ENCODE assay signal across 8 cellular contexts in genomic region chr20:3768342-3769130, GRCh38. TPM values are rescaled to one million over a fixed set of nuclear protein-coding genes. Genes with fewer than 3 reads are reported as not detected.
DNase-seq lines count a peak whose midpoint lies in the region; ATAC-seq and TF ChIP-seq lines count a peak whose summit lies in the region.

No MANE protein-coding gene starts in this region.

- H3K27ac ChIP-seq in thoracic aorta, result peak overlapping the region; percentile 78 to 91

- peak overlapping the region; percentile 76 for H3K4me3 ChIP-seq in thoracic aorta

- TF ChIP-seq CTCF in osteocyte (IDR thresholded peaks at IDR 0.05), result peak; percentile 70
- TF ChIP-seq CTCF in thoracic aorta (IDR thresholded peaks at IDR 0.05), result peak; percentile 35

- H3K36me3 Mint-ChIP-seq in activated naive CD4-positive, alpha-beta T cell treated with anti-CD3 and anti-CD28 coated beads for 36 hours (ENCODE audit: low read depth), result no peaks in the 10 kb centered on the region
- H3K36me3 Mint-ChIP-seq in osteocyte (ENCODE audit: unreplicated experiment), result no peaks in the 10 kb centered on the region

- DNase-seq in DMS53 treated with DMSO at 0.1 percent for 48 hours (lab: John Stamatoyannopoulos, UW; ENCODE audit: unreplicated experiment) (peak; percentile 55), LoVo (ENCODE audit: low spot score) (peak; percentile 66), SK-MEL-5 (ENCODE audit: low read depth, low spot score) (peak; percentile 77), germinal center (ENCODE audit: low spot score) (peak; percentile 82), osteocyte (ENCODE audit: extremely low spot score, unreplicated experiment) (peak; percentile 93), thoracic aorta (ENCODE audit: low spot score) (peak; percentile 31)
- peak; percentile 73 for DNase-seq in activated naive CD4-positive, alpha-beta T cell treated with anti-CD3 and anti-CD28 coated beads for 36 hours

- CTCF ChIA-PET in activated naive CD4-positive, alpha-beta T cell treated with anti-CD3 and anti-CD28 coated beads for 36 hours (lab: Charles Lee), result interaction anchor here (0.5 to 3.5 kb wide), 19 partner anchors 9 to 121 kb away, joined by 3 to 23 read pairs (median 5); partner anchors contain the start of gene SPEF1

- in situ Hi-C loops in SK-MEL-5 (cut with HindIII; ENCODE audit: low pct_unique_long_range_greater_than_20kb, low sequenced_read_pairs), result no loop called here

- H3K27ac Mint-ChIP-seq in activated naive CD4-positive, alpha-beta T cell treated with anti-CD3 and anti-CD28 coated beads for 36 hours, result peak overlapping the region; percentile 82
- peak overlapping the region; percentile 97 for H3K27ac Mint-ChIP-seq in osteocyte (ENCODE audit: unreplicated experiment)

- no peaks in the 10 kb centered on the region for H3K27me3 Mint-ChIP-seq in activated naive CD4-positive, alpha-beta T cell treated with anti-CD3 and anti-CD28 coated beads for 36 hours (ENCODE audit: low read depth)
- no peaks in the 10 kb centered on the region for H3K27me3 Mint-ChIP-seq in osteocyte (ENCODE audit: unreplicated experiment)

- no peaks in the 10 kb centered on the region for H3K9me3 ChIP-seq in thoracic aorta

- H3K36me3 ChIP-seq in thoracic aorta, result no peaks in the 10 kb centered on the region

- intact Hi-C loops in activated naive CD4-positive, alpha-beta T cell treated with anti-CD3 and anti-CD28 coated beads for 36 hours (cut with micrococcal nuclease), result loop anchor here (1.0 to 5.0 kb wide), 7 partner anchors 10 to 361 kb away; partner anchors contain the start of genes DNAAF9, MAVS and PANK2

- H3K4me1 ChIP-seq in thoracic aorta (ENCODE audit: control insufficient read depth in 1 of 2, low read depth in 2 of 2), result peaks cover 14 to 26% of the 10 kb centered on the region in 2 donors

- peaks cover 33% of the 10 kb centered on the region for H3K4me1 Mint-ChIP-seq in activated naive CD4-positive, alpha-beta T cell treated with anti-CD3 and anti-CD28 coated beads for 36 hours (ENCODE audit: low read depth)
- H3K4me1 Mint-ChIP-seq in osteocyte (ENCODE audit: unreplicated experiment), result peaks cover 27% of the 10 kb centered on the region

- H3K27me3 ChIP-seq in thoracic aorta (replicated peaks; ENCODE audit: insufficient read depth), result no peaks in the 10 kb centered on the region

- peak; percentile 38 for ATAC-seq in GM21737 (IDR thresholded peaks at IDR 0.05; ENCODE audit: unreplicated experiment)
- ATAC-seq in thoracic aorta (ENCODE audit: insufficient number of reproducible peaks, low FRiP score, low read depth), result peak; percentile 21

- no peaks in the 10 kb centered on the region for H3K9me3 Mint-ChIP-seq in activated naive CD4-positive, alpha-beta T cell treated with anti-CD3 and anti-CD28 coated beads for 36 hours
- H3K9me3 Mint-ChIP-seq in osteocyte (ENCODE audit: unreplicated experiment), result no peaks in the 10 kb centered on the region

- peak overlapping the region; percentile 82 for H3K4me3 Mint-ChIP-seq in activated naive CD4-positive, alpha-beta T cell treated with anti-CD3 and anti-CD28 coated beads for 36 hours
- peak overlapping the region; percentile 89 for H3K4me3 Mint-ChIP-seq in osteocyte (ENCODE audit: unreplicated experiment)

RNA-seq across cellular contexts. Expression of gene ADISSP, which starts 1.0 kb away (rescaled TPM):
- 63.5 and 69.7 TPM in 2 replicates for total RNA-seq in SK-MEL-5 (2014; rRNA removed; shearing (Covaris generic))
- 83.7 and 90.6 TPM in 2 replicates for polyA plus RNA-seq in SK-MEL-5 (2015; cell fraction: cytosol; rRNA removed)
- polyA plus RNA-seq in SK-MEL-5 (2015; cell fraction: nucleus; rRNA removed), result 18.5 and 22.7 TPM in 2 replicates
- total RNA-seq in activated naive CD4-positive, alpha-beta T cell treated with anti-CD3 and anti-CD28 coated beads for 36 hours, result 10 to 100 TPM; 47.9 to 50.4 TPM
- 24.3 and 25.2 TPM in 2 replicates for total RNA-seq in osteocyte
- total RNA-seq in thoracic aorta, result 10 to 100 TPM in 1 of 2 donors, 1 to 10 TPM in 1; 7.8 to 20.4 TPM

RNA-seq across cellular contexts. Expression of gene SPEF1, which starts 12.7 kb away (rescaled TPM):
- total RNA-seq in SK-MEL-5 (2014; rRNA removed; shearing (Covaris generic)), result 0.40 TPM in 1 of 2 replicates, not detected in the other
- 0.19 TPM in 1 of 2 replicates, not detected in the other for polyA plus RNA-seq in SK-MEL-5 (2015; cell fraction: cytosol; rRNA removed)
- polyA plus RNA-seq in SK-MEL-5 (2015; cell fraction: nucleus; rRNA removed), result 0.14 TPM in 1 of 2 replicates, not detected in the other
- not detected for total RNA-seq in activated naive CD4-positive, alpha-beta T cell treated with anti-CD3 and anti-CD28 coated beads for 36 hours
- 0.24 TPM in 1 of 2 replicates, not detected in the other for total RNA-seq in osteocyte
- under 1 TPM in 1 of 2 donors, not detected in 1; 0.27 TPM for total RNA-seq in thoracic aorta

RNA-seq across cellular contexts. Expression of gene CENPB, which starts 18.0 kb away (rescaled TPM):
- total RNA-seq in SK-MEL-5 (2014; rRNA removed; shearing (Covaris generic)), result 107 and 115 TPM in 2 replicates
- 113 and 141 TPM in 2 replicates for polyA plus RNA-seq in SK-MEL-5 (2015; cell fraction: cytosol; rRNA removed)
- 21.9 and 41.6 TPM in 2 replicates for polyA plus RNA-seq in SK-MEL-5 (2015; cell fraction: nucleus; rRNA removed)
- total RNA-seq in activated naive CD4-positive, alpha-beta T cell treated with anti-CD3 and anti-CD28 coated beads for 36 hours, result 10 to 100 TPM; 29.1 to 30.3 TPM
- total RNA-seq in osteocyte (87.7 and 92.2 TPM in 2 replicates), thoracic aorta (100 to 1,000 TPM in 1 of 2 donors, 10 to 100 TPM in 1; 97.2 to 114 TPM)

RNA-seq across cellular contexts. Expression of gene CDC25B, which starts 27.6 kb away (rescaled TPM):
- 60.7 and 67.1 TPM in 2 replicates for total RNA-seq in SK-MEL-5 (2014; rRNA removed; shearing (Covaris generic))
- 214 and 252 TPM in 2 replicates for polyA plus RNA-seq in SK-MEL-5 (2015; cell fraction: cytosol; rRNA removed)
- 314 and 346 TPM in 2 replicates for polyA plus RNA-seq in SK-MEL-5 (2015; cell fraction: nucleus; rRNA removed)
- 10 to 100 TPM; 94.8 to 97.7 TPM for total RNA-seq in activated naive CD4-positive, alpha-beta T cell treated with anti-CD3 and anti-CD28 coated beads for 36 hours
- total RNA-seq in osteocyte (193 and 197 TPM in 2 replicates), thoracic aorta (10 to 100 TPM; 28.4 to 41.8 TPM)

RNA-seq across cellular contexts. Expression of gene HSPA12B, which starts 36.1 kb away (rescaled TPM):
- total RNA-seq in SK-MEL-5 (2014; rRNA removed; shearing (Covaris generic)), result 0.21 TPM in 1 of 2 replicates, not detected in the other
- 0.16 and 0.21 TPM in 2 replicates for polyA plus RNA-seq in SK-MEL-5 (2015; cell fraction: cytosol; rRNA removed)
- polyA plus RNA-seq in SK-MEL-5 (2015; cell fraction: nucleus; rRNA removed), result 0.23 and 0.46 TPM in 2 replicates
- total RNA-seq in activated naive CD4-positive, alpha-beta T cell treated with anti-CD3 and anti-CD28 coated beads for 36 hours, result not detected
- not detected in 2 replicates for total RNA-seq in osteocyte
- 1 to 10 TPM; 4.6 to 6.5 TPM for total RNA-seq in thoracic aorta

Comparison
In these comparisons a context has a peak if more than half of its experiments do, and no peak if none do; other contexts are left out.
1. Peak in every context shown above with its lines: DNase-seq, ATAC-seq, H3K4me3 ChIP-seq and H3K27ac ChIP-seq.
2. DNase-seq: peak in every context shown above with its lines; median percentile 93 in osteocyte; 82 in germinal center; 77 in SK-MEL-5; 73 in activated naive CD4-positive, alpha-beta T cell treated with anti-CD3 and anti-CD28 coated beads for 36 hours; 66 in LoVo; 55 in DMS53 treated with DMSO at 0.1 percent for 48 hours; 31 in thoracic aorta.